11 cellular contexts compared by ENCODE assay signal in genomic region chr20:25230177-25230831, GRCh38. TPM values are rescaled to one million over a fixed set of nuclear protein-coding genes. Genes with fewer than 3 reads are reported as not detected.
DNase-seq lines count a peak whose midpoint lies in the region; ATAC-seq and TF ChIP-seq lines count a peak whose summit lies in the region.
"Had no signal": no experiment of that assay in that cellular context is flagged by ENCODE, and none has a peak within 500 bp of the region (broad histone marks: within the 10 kb centered on the region; RNA-seq: fewer than 3 reads in every experiment).

No MANE protein-coding gene starts in this region.

- no peaks in the 10 kb centered on the region for H3K79me2 ChIP-seq in ACC112 (ENCODE audit: control insufficient read depth, insufficient read depth, low read length, unreplicated experiment)

- H3K36me3 ChIP-seq in ACC112 (ENCODE audit: insufficient read depth, low read length) (no peaks in the 10 kb centered on the region), esophagus squamous epithelium (peaks cover 0 to 8% (median 4%) of the 10 kb centered on the region in 3 donors), left lung (peaks cover 0 to 7% of the 10 kb centered on the region in 2 donors)

- H3K4me3 ChIP-seq in ACC112 (ENCODE audit: low read depth, low read length) (no peak overlapping the region), esophagus squamous epithelium (no peak overlapping the region), left lung (no peak overlapping the region)
- H3K4me3 ChIP-seq: K562 had no signal

- H2AFZ ChIP-seq in ACC112 (ENCODE audit: low read length, unreplicated experiment) = no peak overlapping the region

- H3K27me3 ChIP-seq in ACC112 (ENCODE audit: insufficient read depth, low read length) (no peaks in the 10 kb centered on the region), esophagus squamous epithelium (no peaks in the 10 kb centered on the region), left lung (peaks cover 0 to 7% of the 10 kb centered on the region in 2 donors)

- TF ChIP-seq CTCF in esophagus squamous epithelium (IDR thresholded peaks at IDR 0.05) = no peak
- no peak for TF ChIP-seq CTCF in left lung (IDR thresholded peaks at IDR 0.05)

- H3K9me3 ChIP-seq in esophagus squamous epithelium (no peaks in the 10 kb centered on the region), left lung (no peaks in the 10 kb centered on the region)

- TF ChIP-seq POLR2A in esophagus squamous epithelium (IDR thresholded peaks at IDR 0.05) = no peak

- DNase-seq in esophagus squamous epithelium (lab: John Stamatoyannopoulos, UW) (no peak), AG08396 (ENCODE audit: low spot score) (no peak), left lung (no peak), medulla oblongata (ENCODE audit: extremely low spot score) (no peak)
- DNase-seq: activated CD8-positive, alpha-beta memory T cell treated with anti-CD3 and anti-CD28 coated beads, Interleukin-2, amount 50 U/mL, for 48 hours; small intestine had no signal

- H3K27ac ChIP-seq in ACC112 (ENCODE audit: low read depth, low read length) (0 out of 2 replicates have a peak overlapping the region, but pooled peaks have one; percentile 1), esophagus squamous epithelium (peak overlapping the region; percentile 16 to 77 (median 66)), left lung (no peak overlapping the region)

- ATAC-seq in GM19351 (IDR thresholded peaks at IDR 0.05; ENCODE audit: unreplicated experiment) (peak; percentile 55), HG03159 (IDR thresholded peaks at IDR 0.05; ENCODE audit: unreplicated experiment) (peak; percentile 87), left lung (no peak), HG03520 (IDR thresholded peaks at IDR 0.05; ENCODE audit: unreplicated experiment) (no peak)
- ATAC-seq: K562 had no signal

- H3K4me1 ChIP-seq in ACC112 (ENCODE audit: control insufficient read depth, insufficient read depth, low read length, unreplicated experiment) = peaks cover 35% of the 10 kb centered on the region
- H3K4me1 ChIP-seq in esophagus squamous epithelium = peaks cover 11 to 59% (median 26%) of the 10 kb centered on the region in 3 donors
- peaks cover 10 to 16% of the 10 kb centered on the region in 2 donors for H3K4me1 ChIP-seq in left lung

- intact Hi-C loops in esophagus squamous epithelium (cut with DNase I) = no loop called here
- intact Hi-C loops in left lung (cut with DNase I) = no loop called here

- 48 to 68% methylated on average over 2 to 7 of the region's 8 CpGs for WGBS in esophagus squamous epithelium, 2 donors

RNA-seq across cellular contexts. Expression of gene PYGB, which starts 17.6 kb away (rescaled TPM):
- total RNA-seq in esophagus squamous epithelium (100 to 1,000 TPM in 2 of 4 donors, 10 to 100 TPM in 2; 70.8 to 127 (median 95.6) TPM), left lung (10 to 100 TPM; 78.2 to 81.3 TPM)

RNA-seq across cellular contexts. Expression of gene ENTPD6, which starts 34.8 kb away (rescaled TPM):
- total RNA-seq in esophagus squamous epithelium (10 to 100 TPM; 26.5 to 48.4 (median 40.2) TPM), left lung (10 to 100 TPM; 72.7 to 76.3 TPM)

Comparison
In these comparisons a context has a peak if more than half of its experiments do, and no peak if none do; other contexts are left out.
1. H3K27ac ChIP-seq: peak in ACC112 (single experiment) and esophagus squamous epithelium (4 of 4); none in left lung (0 of 2).
2. ATAC-seq: peak in GM19351 (single experiment) and HG03159 (single experiment); none in left lung (single experiment) and HG03520 (single experiment).